Comparison of ENCODE assay signal across 22 cellular contexts in genomic region chr7:106312099-106312871, GRCh38. TPM values are rescaled to one million over a fixed set of nuclear protein-coding genes. Genes with fewer than 3 reads are reported as not detected.
A peak's percentile ranks its signal among the peaks of the same experiment; 100 is the strongest.
DNase-seq lines count a peak whose midpoint lies in the region; ATAC-seq, FAIRE-seq and TF ChIP-seq lines count a peak whose summit lies in the region.
"Had no signal": no experiment of that assay in that cellular context is flagged by ENCODE, and none has a peak within 500 bp of the region (broad histone marks: within the 10 kb centered on the region; RNA-seq: fewer than 3 reads in every experiment).

No MANE protein-coding gene starts in this region.

- RAD21 ChIA-PET in GM12878 (lab: Charles Lee; ENCODE audit: unreplicated experiment): no interaction called here

- H3K79me2 ChIP-seq in GM12878 (ENCODE audit: control insufficient read depth, insufficient read depth, low read length): no peaks in the 10 kb centered on the region
- H3K79me2 ChIP-seq in keratinocyte (ENCODE audit: control insufficient read depth, insufficient read depth, low read length): no peaks in the 10 kb centered on the region

- dilution Hi-C loops in keratinocyte (cut with MboI; ENCODE audit: extremely low pct_ligation_motif_present, low sequenced_read_pairs): no loop called here

- H3K9me1 ChIP-seq in keratinocyte (ENCODE audit: control insufficient read depth, extremely low read depth, insufficient read depth, low read length): no peaks in the 10 kb centered on the region

- H3K36me3 ChIP-seq in GM12878 (ENCODE audit: control insufficient read depth in 2 of 2, insufficient read depth in 2 of 2, low read length in 1 of 2) (no peaks in the 10 kb centered on the region), keratinocyte (ENCODE audit: control insufficient read depth in 2 of 2, extremely low read depth in 1 of 2, insufficient read depth in 2 of 2, low read length in 2 of 2) (no peaks in the 10 kb centered on the region)
- H3K36me3 ChIP-seq: BE2C had no signal

- H3K27ac Mint-ChIP-seq in activated naive CD4-positive, alpha-beta T cell treated with anti-CD3 and anti-CD28 coated beads for 36 hours: no peak overlapping the region
- H3K27ac Mint-ChIP-seq in mesothelial cell of epicardium: no peak overlapping the region
- H3K27ac Mint-ChIP-seq in activated naive CD4-positive, alpha-beta T cell treated with anti-CD3 and anti-CD28 coated beads, Interleukin-2, amount 10 ng/mL, durations not matched to agents 7 days and 5 days: no peak overlapping the region
- no peak overlapping the region for H3K27ac Mint-ChIP-seq in activated T-cell treated with anti-CD3 and anti-CD28 coated beads, Interleukin-2, amount 50 U/mL, for 72 hours
- H3K27ac Mint-ChIP-seq: CD4-positive, alpha-beta T cell had no signal

- H3K9me3 Mint-ChIP-seq in activated naive CD4-positive, alpha-beta T cell treated with anti-CD3 and anti-CD28 coated beads for 36 hours: no peaks in the 10 kb centered on the region
- H3K9me3 Mint-ChIP-seq in mesothelial cell of epicardium: peaks cover 13% of the 10 kb centered on the region
- H3K9me3 Mint-ChIP-seq in activated naive CD4-positive, alpha-beta T cell treated with anti-CD3 and anti-CD28 coated beads, Interleukin-2, amount 10 ng/mL, durations not matched to agents 7 days and 5 days: no peaks in the 10 kb centered on the region
- H3K9me3 Mint-ChIP-seq in activated T-cell treated with anti-CD3 and anti-CD28 coated beads, Interleukin-2, amount 50 U/mL, for 72 hours: peaks cover 0 to 6% of the 10 kb centered on the region in 2 donors
- H3K9me3 Mint-ChIP-seq: CD4-positive, alpha-beta T cell had no signal

- H3K4me1 Mint-ChIP-seq in activated naive CD4-positive, alpha-beta T cell treated with anti-CD3 and anti-CD28 coated beads for 36 hours (ENCODE audit: low read depth): peaks cover 24% of the 10 kb centered on the region
- no peaks in the 10 kb centered on the region for H3K4me1 Mint-ChIP-seq in mesothelial cell of epicardium
- H3K4me1 Mint-ChIP-seq in activated naive CD4-positive, alpha-beta T cell treated with anti-CD3 and anti-CD28 coated beads, Interleukin-2, amount 10 ng/mL, durations not matched to agents 7 days and 5 days: peaks cover 7% of the 10 kb centered on the region
- H3K4me1 Mint-ChIP-seq in activated T-cell treated with anti-CD3 and anti-CD28 coated beads, Interleukin-2, amount 50 U/mL, for 72 hours (ENCODE audit: low read depth): peaks cover 37% of the 10 kb centered on the region

- H3K27me3 ChIP-seq in GM12878 (replicated peaks in 1 of 2; ENCODE audit: control insufficient read depth in 2 of 2, insufficient read depth in 2 of 2, low read length in 1 of 2) (no peaks in the 10 kb centered on the region), keratinocyte (ENCODE audit: control insufficient read depth, extremely low read depth, insufficient read depth, low read length) (no peaks in the 10 kb centered on the region)

- 53% methylated on average over 4 of the region's 4 CpGs for WGBS in GM12878 (ENCODE audit: insufficient coverage, insufficient replicate concordance, low lambda C conversion rate, missing lambda C conversion rate)

- H3K36me3 Mint-ChIP-seq in activated naive CD4-positive, alpha-beta T cell treated with anti-CD3 and anti-CD28 coated beads for 36 hours (ENCODE audit: low read depth): no peaks in the 10 kb centered on the region
- H3K36me3 Mint-ChIP-seq in mesothelial cell of epicardium: no peaks in the 10 kb centered on the region
- no peaks in the 10 kb centered on the region for H3K36me3 Mint-ChIP-seq in activated naive CD4-positive, alpha-beta T cell treated with anti-CD3 and anti-CD28 coated beads, Interleukin-2, amount 10 ng/mL, durations not matched to agents 7 days and 5 days
- peaks cover 0 to under 1% of the 10 kb centered on the region in 2 donors for H3K36me3 Mint-ChIP-seq in activated T-cell treated with anti-CD3 and anti-CD28 coated beads, Interleukin-2, amount 50 U/mL, for 72 hours (ENCODE audit: insufficient read depth in 2 of 2)

- no peak for TF ChIP-seq EP300 in GM12878 (IDR thresholded peaks at IDR 0.05; ENCODE audit: borderline replicate concordance in 1 of 2, control insufficient read depth in 1 of 2, low read depth in 2 of 2, low read length in 2 of 2)

- in situ Hi-C loops in GM12878 (cut with MboI): no loop called here

- no peak overlapping the region for H3K9ac ChIP-seq in GM12878 (ENCODE audit: control insufficient read depth, insufficient read depth, low read length)
- H3K9ac ChIP-seq in keratinocyte (ENCODE audit: control insufficient read depth, extremely low read depth, insufficient read depth, low read length): no peak overlapping the region

- ATAC-seq in GM12878: no peak
- ATAC-seq in activated T-cell treated with anti-CD3 and anti-CD28 coated beads, Interleukin-2, amount 50 U/mL, for 72 hours (replicated peaks in 1 of 2): no peak
- ATAC-seq: Right ventricle myocardium inferior had no signal

- H3K4me1 ChIP-seq in GM12878 (ENCODE audit: control insufficient read depth, insufficient read depth, low read length): peaks cover 5% of the 10 kb centered on the region; the same call in 1 of the 2 replicates
- peaks cover 20% of the 10 kb centered on the region for H3K4me1 ChIP-seq in keratinocyte (ENCODE audit: control insufficient read depth, extremely low read depth, insufficient read depth, low read length)
- H3K4me1 ChIP-seq: BE2C had no signal

- intact Hi-C loops in GM12878 (cut with micrococcal nuclease; ENCODE audit: unreplicated experiment): no loop called here
- intact Hi-C loops in activated naive CD4-positive, alpha-beta T cell treated with anti-CD3 and anti-CD28 coated beads for 36 hours (cut with micrococcal nuclease): no loop called here

- DNase-seq in M059J (ENCODE audit: low read depth): peak; percentile 88
- DNase-seq in GM12878 (ENCODE audit: low read depth, low spot score): no peak
- DNase-seq in keratinocyte (ENCODE audit: low read depth, low spot score): no peak
- DNase-seq in activated naive CD4-positive, alpha-beta T cell treated with anti-CD3 and anti-CD28 coated beads for 36 hours: no peak
- DNase-seq in mesothelial cell of epicardium (ENCODE audit: low spot score in 2 of 2, unreplicated experiment in 2 of 2): no peak
- DNase-seq in activated naive CD4-positive, alpha-beta T cell treated with anti-CD3 and anti-CD28 coated beads, Interleukin-2, amount 10 ng/mL, durations not matched to agents 7 days and 5 days: no peak
- DNase-seq in activated T-cell treated with anti-CD3 and anti-CD28 coated beads, Interleukin-2, amount 50 U/mL, for 72 hours: no peak
- DNase-seq: BE2C; CD4-positive, alpha-beta T cell; DMS153; GOT3; KBM-7; NCI-H1417; NCI-H187; NCI-H2107; NCI-H2227 treated with DMSO at 0.1 percent for 48 hours; NCI-H524 treated with DMSO at 0.1 percent for 48 hours; PC-9 had no signal

- CTCF ChIA-PET in GM12878 (lab: Yijun Ruan, JAX): interaction anchor here (0.7 kb wide), 1 partner anchor 8 kb away, joined by 3 read pairs; no protein-coding TSS in a partner anchor
- CTCF ChIA-PET in activated naive CD4-positive, alpha-beta T cell treated with anti-CD3 and anti-CD28 coated beads for 36 hours (lab: Charles Lee): interaction anchor here (0.5 kb wide), 1 partner anchor 136 kb away, joined by 3 read pairs; no protein-coding TSS in a partner anchor
- CTCF ChIA-PET in activated naive CD4-positive, alpha-beta T cell treated with anti-CD3 and anti-CD28 coated beads, Interleukin-2, amount 10 ng/mL, durations not matched to agents 7 days and 5 days (lab: Charles Lee): no interaction called here

- BruUV-seq in GM12878 (replicated peaks; lab: Mats Ljungman, UMichigan): no TSS peak

- H3K4me3 ChIP-seq in GM12878 (no peak overlapping the region), keratinocyte (ENCODE audit: control insufficient read depth in 2 of 3, extremely low read depth in 1 of 3, insufficient read depth in 2 of 3, low read depth in 1 of 3, low read length in 3 of 3) (no peak overlapping the region)
- H3K4me3 ChIP-seq: PC-9, SK-N-MC had no signal

- H2AFZ ChIP-seq in GM12878 (ENCODE audit: control insufficient read depth, low read depth, low read length) (no peak overlapping the region), keratinocyte (ENCODE audit: control insufficient read depth, low read length) (no peak overlapping the region)

- peaks cover 23% of the 10 kb centered on the region for H3K27me3 Mint-ChIP-seq in activated naive CD4-positive, alpha-beta T cell treated with anti-CD3 and anti-CD28 coated beads for 36 hours (ENCODE audit: low read depth)
- no peaks in the 10 kb centered on the region for H3K27me3 Mint-ChIP-seq in mesothelial cell of epicardium (ENCODE audit: low read depth)
- H3K27me3 Mint-ChIP-seq in activated naive CD4-positive, alpha-beta T cell treated with anti-CD3 and anti-CD28 coated beads, Interleukin-2, amount 10 ng/mL, durations not matched to agents 7 days and 5 days: peaks cover 4% of the 10 kb centered on the region
- peaks cover 28% of the 10 kb centered on the region for H3K27me3 Mint-ChIP-seq in activated T-cell treated with anti-CD3 and anti-CD28 coated beads, Interleukin-2, amount 50 U/mL, for 72 hours (ENCODE audit: low read depth)

- peak; percentile 23 for FAIRE-seq in A204.1 (lab: Jason Lieb, UNC)
- peak; percentile 47 for FAIRE-seq in GM12878 (lab: Jason Lieb, UNC)
- peak; percentile 88 for FAIRE-seq in keratinocyte (lab: Jason Lieb, UNC)
- FAIRE-seq: GM12892 had no signal

- SMC1A ChIA-PET in GM12878 (lab: Charles Lee; ENCODE audit: uncharacterized antibody, unreplicated experiment): no interaction called here

- H3K27ac ChIP-seq in GM12878 (ENCODE audit: control insufficient read depth, insufficient read depth) (no peak overlapping the region), keratinocyte (ENCODE audit: control insufficient read depth, insufficient read depth, low read length) (no peak overlapping the region)
- H3K27ac ChIP-seq: SK-N-MC had no signal

- TF ChIP-seq POLR2A in GM12878 (IDR thresholded peaks at IDR 0.05; ENCODE audit: low read depth, low read length): no peak

- no peak for TF ChIP-seq CTCF in GM12878 (IDR thresholded peaks at IDR 0.05 in 2 of 3, conservative IDR thresholded peaks at IDR 0.05 in 1 of 3; ENCODE audit: control insufficient read depth in 2 of 3, extremely low read depth in 1 of 3, insufficient read depth in 1 of 3, low read depth in 3 of 3, low read length in 3 of 3)
- no peak for TF ChIP-seq CTCF in keratinocyte (optimal IDR thresholded peaks at IDR 0.05 in 1 of 3, IDR thresholded peaks at IDR 0.05 in 1 of 3, conservative IDR thresholded peaks at IDR 0.05 in 1 of 3; ENCODE audit: extremely low read depth in 1 of 3, insufficient read depth in 2 of 3, low read length in 3 of 3)
- TF ChIP-seq CTCF in mesothelial cell of epicardium (IDR thresholded peaks at IDR 0.05; ENCODE audit: unreplicated experiment): no peak

- H3K4me3 Mint-ChIP-seq in activated naive CD4-positive, alpha-beta T cell treated with anti-CD3 and anti-CD28 coated beads for 36 hours: no peak overlapping the region
- H3K4me3 Mint-ChIP-seq in mesothelial cell of epicardium: no peak overlapping the region
- H3K4me3 Mint-ChIP-seq in activated naive CD4-positive, alpha-beta T cell treated with anti-CD3 and anti-CD28 coated beads, Interleukin-2, amount 10 ng/mL, durations not matched to agents 7 days and 5 days: no peak overlapping the region
- no peak overlapping the region for H3K4me3 Mint-ChIP-seq in activated T-cell treated with anti-CD3 and anti-CD28 coated beads, Interleukin-2, amount 50 U/mL, for 72 hours
- H3K4me3 Mint-ChIP-seq: CD4-positive, alpha-beta T cell had no signal

- H3K9me3 ChIP-seq in GM12878 (replicated peaks; ENCODE audit: control insufficient read depth, insufficient read depth, low read length) (no peaks in the 10 kb centered on the region; the same call in 2 of the 3 replicates), keratinocyte (ENCODE audit: control insufficient read depth, low read depth, low read length) (no peaks in the 10 kb centered on the region)
- H3K9me3 ChIP-seq: BE2C had no signal

- H4K20me1 ChIP-seq in GM12878 (ENCODE audit: control insufficient read depth, insufficient read depth) (no peaks in the 10 kb centered on the region), keratinocyte (ENCODE audit: control insufficient read depth, extremely low read depth, insufficient read depth, low read length) (no peaks in the 10 kb centered on the region)

- TF ChIP-seq RAD21 in GM12878 (IDR thresholded peaks at IDR 0.05; ENCODE audit: insufficient read depth, low read depth, low read length): no peak

- H3K4me2 ChIP-seq in GM12878 (ENCODE audit: control insufficient read depth, insufficient read depth) (no peak overlapping the region), keratinocyte (ENCODE audit: control insufficient read depth, extremely low read depth, insufficient read depth, low read depth, low read length) (no peak overlapping the region)

- POLR2A ChIA-PET in GM12878 (lab: Charles Lee): no interaction called here

RNA-seq across cellular contexts. Expression of gene NAMPT, which starts 27.5 kb away (rescaled TPM):
- 204 and 300 TPM in 2 replicates for total RNA-seq in M059J (2014; rRNA removed; shearing (Covaris generic))
- total RNA-seq in GM12878 (2013; cell fraction: nucleolus; rRNA removed): 297 and 310 TPM in 2 replicates
- total RNA-seq in GM12878 (2014; rRNA removed) (70.4 and 89.2 TPM in 2 replicates), GM12878 (2014; rRNA removed; fragmentation: Illumina TruSeq; extraction: Trizol) (112 and 115 TPM in 2 replicates), GM12878 (2021) (97.0 and 102 TPM in 2 replicates), mesothelial cell of epicardium (48.5 to 53.9 TPM (median 52.0 TPM) in 3 replicates)
- 32.0 TPM for polyA plus RNA-seq in GM12878 (2011; ENCODE audit: low read depth)
- polyA plus RNA-seq in GM12878 (2011; rRNA removed) (173 and 276 TPM in 2 replicates), GM12878 (2014; fragmentation: Illumina TruSeq; extraction: Trizol) (96.3 and 122 TPM in 2 replicates), GM12878 (2014; fragmentation: Nextera tagmentation; extraction: Ambion mirVana) (10 to 100 TPM; 28.3 to 29.9 TPM), GM12878 (2014; rRNA removed) (43.6 and 60.3 TPM in 2 replicates), GM12878 (2016; fragmentation: Nextera tagmentation; extraction: Ambion mirVana) (10 to 100 TPM; 67.5 to 79.6 TPM), keratinocyte (59.3 to 94.2 TPM (median 71.7 TPM) in 3 replicates)
- 44.5 and 59.5 TPM in 2 replicates for polyA plus RNA-seq in GM12878 (2011; cell fraction: cytosol; rRNA removed)
- polyA plus RNA-seq in GM12878 (2011; cell fraction: nucleus; rRNA removed): 67.0 and 82.7 TPM in 2 replicates
- 61.5 and 107 TPM in 2 replicates for polyA plus RNA-seq in GM12878 (2012)
- 113 and 151 TPM in 2 replicates for polyA minus RNA-seq in GM12878 (2011; rRNA and poly(A)+ RNA removed)
- polyA minus RNA-seq in GM12878 (2011; cell fraction: cytosol; rRNA and poly(A)+ RNA removed): 137 and 168 TPM in 2 replicates
- 153 and 201 TPM in 2 replicates for polyA minus RNA-seq in GM12878 (2011; cell fraction: nucleus; rRNA and poly(A)+ RNA removed)
- polyA plus RNA-seq in keratinocyte (2011; ENCODE audit: low read depth): 149 TPM
- polyA plus RNA-seq in keratinocyte (2011; cell fraction: cytosol; rRNA removed): 34.6 and 79.9 TPM in 2 replicates
- polyA plus RNA-seq in keratinocyte (2011; cell fraction: nucleus; rRNA removed): 49.2 and 66.6 TPM in 2 replicates
- 94.5 and 137 TPM in 2 replicates for polyA plus RNA-seq in keratinocyte (2012; ENCODE audit: low replicate concordance)
- polyA minus RNA-seq in keratinocyte: 9.7 to 80.6 TPM (median 44.1 TPM) in 3 replicates
- polyA minus RNA-seq in keratinocyte (2011; cell fraction: cytosol; rRNA and poly(A)+ RNA removed): 95.9 TPM
- 71.0 and 136 TPM in 2 replicates for polyA minus RNA-seq in keratinocyte (2011; cell fraction: nucleus; rRNA and poly(A)+ RNA removed)
- 1,000 to 10,000 TPM in 1 of 2 experiments, 100 to 1,000 TPM in 1; 932 to 1,015 TPM for total RNA-seq in activated naive CD4-positive, alpha-beta T cell treated with anti-CD3 and anti-CD28 coated beads for 36 hours
- 1,000 to 10,000 TPM in 1 of 2 donors, 100 to 1,000 TPM in 1; 819 to 1,006 TPM for total RNA-seq in activated T-cell treated with anti-CD3 and anti-CD28 coated beads, Interleukin-2, amount 50 U/mL, for 72 hours
